19 cellular contexts compared by ENCODE assay signal in the genomic region with DNA sequence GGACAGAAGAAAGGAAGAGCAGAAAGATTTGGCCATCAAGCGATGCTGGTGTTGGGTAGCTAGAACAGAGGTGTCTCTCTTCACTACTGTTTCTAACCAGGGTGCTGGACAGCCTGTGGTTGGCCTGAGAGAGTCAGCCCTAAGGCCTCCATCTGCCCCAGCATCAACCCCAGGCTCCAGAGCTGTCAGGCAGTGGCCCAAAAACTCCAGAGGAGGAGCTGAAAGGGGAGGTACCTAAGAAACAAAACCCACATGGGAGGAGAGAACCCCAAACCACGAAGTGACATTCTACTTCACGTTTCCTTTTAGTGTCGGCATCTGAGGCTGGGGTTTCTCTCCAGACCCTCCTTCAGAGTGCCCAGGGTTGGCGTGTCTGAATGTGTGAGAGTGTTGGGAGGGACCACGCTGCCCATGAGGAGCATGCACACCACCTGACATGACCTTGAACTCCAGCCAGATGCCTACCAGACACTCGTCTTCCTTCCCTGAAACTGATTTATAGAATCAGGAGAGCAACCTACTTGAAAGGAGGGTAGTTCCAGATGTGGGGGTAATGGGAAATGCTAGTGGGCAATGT.
A peak's percentile ranks its signal among the peaks of the same experiment; 100 is the strongest.
DNase-seq lines count a peak whose midpoint lies in the region; ATAC-seq, FAIRE-seq and TF ChIP-seq lines count a peak whose summit lies in the region.
"Had no signal": no experiment of that assay in that cellular context is flagged by ENCODE, and none has a peak within 500 bp of the region (broad histone marks: within the 10 kb centered on the region; RNA-seq: fewer than 3 reads in every experiment).

No MANE protein-coding gene starts in this region.

- in situ Hi-C loops in K562 (cut with MboI): no loop called here

- H3K4me1 ChIP-seq in CD4-positive, alpha-beta memory T cell (ENCODE audit: insufficient read depth, low read length): peaks cover 6% of the 10 kb centered on the region
- H3K4me1 ChIP-seq in CD8-positive, alpha-beta memory T cell (ENCODE audit: insufficient read depth, low read length): peaks cover 8% of the 10 kb centered on the region
- H3K4me1 ChIP-seq in K562 (replicated peaks in 1 of 2; ENCODE audit: control insufficient read depth in 2 of 2, insufficient read depth in 2 of 2, low read length in 2 of 2): peaks cover 10 to 26% of the 10 kb centered on the region in 2 experiments

- no TSS peak for BruUV-seq in K562 (replicated peaks; lab: Mats Ljungman, UMichigan)

- CTCF ChIA-PET in CD4-positive, alpha-beta memory T cell (lab: Charles Lee; ENCODE audit: partially characterized antibody): no interaction called here
- CTCF ChIA-PET in CD8-positive, alpha-beta memory T cell (lab: Charles Lee): no interaction called here
- CTCF ChIA-PET in K562 (lab: Yijun Ruan, JAX; ENCODE audit: low intra/inter-chr PET ratio): no interaction called here

- peaks cover 8 to 20% (median 16%) of the 10 kb centered on the region in 4 donors for H3K4me1 Mint-ChIP-seq in CD4-positive, alpha-beta memory T cell
- peaks cover 19 to 34% (median 26%) of the 10 kb centered on the region in 3 donors for H3K4me1 Mint-ChIP-seq in CD8-positive, alpha-beta memory T cell
- H3K4me1 Mint-ChIP-seq in natural killer cell treated with Interleukin-12 subunit alpha and Interleukin-12 subunit beta and Interleukin-15 and Interleukin-18, amount 100 ng/mL, for 72 hours (ENCODE audit: low read depth in 2 of 2): peaks cover 39 to 54% of the 10 kb centered on the region in 2 donors

- ATAC-seq in K562: peak; percentile 38; the same call in 2 of the 3 replicates
- peak; percentile 46 to 50 for ATAC-seq in natural killer cell treated with Interleukin-12 subunit alpha and Interleukin-12 subunit beta and Interleukin-15 and Interleukin-18, amount 100 ng/mL, for 72 hours
- ATAC-seq in GM18867 (IDR thresholded peaks at IDR 0.05; ENCODE audit: unreplicated experiment): no peak
- ATAC-seq in HG02759 (IDR thresholded peaks at IDR 0.05; ENCODE audit: unreplicated experiment): no peak
- ATAC-seq in HG02642 (IDR thresholded peaks at IDR 0.05; ENCODE audit: poor library complexity, unreplicated experiment): no peak
- ATAC-seq: Panc1 had no signal

- H3K9me1 ChIP-seq in K562 (ENCODE audit: control insufficient read depth, insufficient read depth, low read length): no peaks in the 10 kb centered on the region

- peak overlapping the region in 4 of 7 donors; percentile 2 to 11 (median 6) for H3K27ac Mint-ChIP-seq in CD4-positive, alpha-beta memory T cell
- H3K27ac Mint-ChIP-seq in CD8-positive, alpha-beta memory T cell: peak overlapping the region in 5 of 8 donors; percentile 42 to 92 (median 72)
- peak overlapping the region in 1 of 2 donors; percentile 26 for H3K27ac Mint-ChIP-seq in natural killer cell treated with Interleukin-12 subunit alpha and Interleukin-12 subunit beta and Interleukin-15 and Interleukin-18, amount 100 ng/mL, for 72 hours

- no peaks in the 10 kb centered on the region for H3K36me3 ChIP-seq in CD4-positive, alpha-beta memory T cell (ENCODE audit: insufficient read depth, low read length)
- no peaks in the 10 kb centered on the region for H3K36me3 ChIP-seq in CD8-positive, alpha-beta memory T cell (ENCODE audit: insufficient read depth, low read length)
- no peaks in the 10 kb centered on the region for H3K36me3 ChIP-seq in K562 (ENCODE audit: control insufficient read depth, insufficient read depth, low read length)

- no peak for TF ChIP-seq EP300 in K562 (IDR thresholded peaks at IDR 0.05; ENCODE audit: low read length)

- DNase-seq in CD4-positive, alpha-beta memory T cell: no peak
- no peak for DNase-seq in CD8-positive, alpha-beta memory T cell
- no peak for DNase-seq in K562 (ENCODE audit: extremely low read depth in 1 of 4, low spot score in 3 of 4)
- DNase-seq in natural killer cell treated with Interleukin-12 subunit alpha and Interleukin-12 subunit beta and Interleukin-15 and Interleukin-18, amount 100 ng/mL, for 72 hours (ENCODE audit: low spot score): no peak
- DNase-seq: DMS 273 treated with DMSO at 0.1 percent for 48 hours, HCEC 1CT, MV-4-11, NCI-H1417 treated with DMSO at 0.1 percent for 48 hours, NCI-H2029, NCI-H2171 treated with DMSO at 0.1 percent for 48 hours, NCI-H510A, NCI-H82, SHP77 treated with DMSO at 0.1 percent for 48 hours had no signal

- no peak overlapping the region for H3K4me2 ChIP-seq in K562 (ENCODE audit: insufficient read depth, low read length)

- TF ChIP-seq CTCF in K562 (IDR thresholded peaks at IDR 0.05 in 2 of 3, conservative IDR thresholded peaks at IDR 0.05 in 1 of 3; ENCODE audit: insufficient read depth in 2 of 3, low read depth in 1 of 3, low read length in 3 of 3): no peak

- H4K20me1 ChIP-seq in K562 (replicated peaks; ENCODE audit: control insufficient read depth, insufficient read depth, low read length): no peaks in the 10 kb centered on the region

- H2AFZ ChIP-seq in K562 (ENCODE audit: low read depth, low read length): peak overlapping the region; percentile 46; the same call in 1 of the 2 replicates

- no peaks in the 10 kb centered on the region for H3K36me3 Mint-ChIP-seq in CD4-positive, alpha-beta memory T cell
- H3K36me3 Mint-ChIP-seq in CD8-positive, alpha-beta memory T cell: peaks cover 0 to 1% (median 0%) of the 10 kb centered on the region in 3 donors
- no peaks in the 10 kb centered on the region for H3K36me3 Mint-ChIP-seq in natural killer cell treated with Interleukin-12 subunit alpha and Interleukin-12 subunit beta and Interleukin-15 and Interleukin-18, amount 100 ng/mL, for 72 hours
- H3K36me3 Mint-ChIP-seq: IgD-negative memory B cell had no signal

- H3K27me3 Mint-ChIP-seq in CD4-positive, alpha-beta memory T cell: no peaks in the 10 kb centered on the region
- peaks cover 0 to 3% of the 10 kb centered on the region in 2 donors for H3K27me3 Mint-ChIP-seq in CD8-positive, alpha-beta memory T cell
- H3K27me3 Mint-ChIP-seq in natural killer cell treated with Interleukin-12 subunit alpha and Interleukin-12 subunit beta and Interleukin-15 and Interleukin-18, amount 100 ng/mL, for 72 hours: no peaks in the 10 kb centered on the region

- no peak overlapping the region for H3K27ac ChIP-seq in CD4-positive, alpha-beta memory T cell (ENCODE audit: low read depth, low read length)
- no peak overlapping the region for H3K27ac ChIP-seq in CD8-positive, alpha-beta memory T cell (ENCODE audit: low read depth, low read length)
- no peak overlapping the region for H3K27ac ChIP-seq in K562 (ENCODE audit: extremely low read depth, low read depth, low read length)

- H3K4me3 ChIP-seq in CD4-positive, alpha-beta memory T cell (ENCODE audit: low read length in 2 of 2): no peak overlapping the region
- no peak overlapping the region for H3K4me3 ChIP-seq in CD8-positive, alpha-beta memory T cell (ENCODE audit: low read length)
- H3K4me3 ChIP-seq in K562: no peak overlapping the region

- no peak overlapping the region for H3K9ac ChIP-seq in K562 (ENCODE audit: insufficient read depth in 1 of 2, low read depth in 2 of 2, low read length in 2 of 2)

- WGBS in K562 (ENCODE audit: insufficient coverage, low coverage, missing lambda C conversion rate): 58% methylated on average over 7 of the region's 7 CpGs

- no peaks in the 10 kb centered on the region for H3K9me3 ChIP-seq in CD4-positive, alpha-beta memory T cell (ENCODE audit: control insufficient read depth in 1 of 2, low read length in 2 of 2)
- H3K9me3 ChIP-seq in CD8-positive, alpha-beta memory T cell (ENCODE audit: low read length): no peaks in the 10 kb centered on the region
- H3K9me3 ChIP-seq in K562 (replicated peaks; ENCODE audit: control insufficient read depth, insufficient read depth, low read depth, low read length): no peaks in the 10 kb centered on the region

- no peak for TF ChIP-seq POLR2A in K562 (conservative IDR thresholded peaks at IDR 0.05)

- POLR2A ChIA-PET in CD4-positive, alpha-beta memory T cell (lab: Charles Lee; ENCODE audit: partially characterized antibody): no interaction called here
- POLR2A ChIA-PET in CD8-positive, alpha-beta memory T cell (lab: Charles Lee): interaction anchor here (0.5 kb wide), 1 partner anchor 354 kb away, joined by 3 read pairs; no protein-coding TSS in a partner anchor
- POLR2A ChIA-PET in K562 (lab: Yijun Ruan, JAX): interaction anchor here (2.2 kb wide), 1 partner anchor 10 kb away, joined by 7 read pairs; no protein-coding TSS in a partner anchor

- intact Hi-C loops in CD4-positive, alpha-beta memory T cell (cut with micrococcal nuclease): no loop called here
- intact Hi-C loops in K562 (cut with micrococcal nuclease): no loop called here

- no peaks in the 10 kb centered on the region for H3K9me3 Mint-ChIP-seq in CD4-positive, alpha-beta memory T cell
- no peaks in the 10 kb centered on the region for H3K9me3 Mint-ChIP-seq in CD8-positive, alpha-beta memory T cell
- H3K9me3 Mint-ChIP-seq in natural killer cell treated with Interleukin-12 subunit alpha and Interleukin-12 subunit beta and Interleukin-15 and Interleukin-18, amount 100 ng/mL, for 72 hours: no peaks in the 10 kb centered on the region
- H3K9me3 Mint-ChIP-seq: IgD-negative memory B cell had no signal

- TF ChIP-seq RAD21 in K562 (CRISPR knock-in tag; conservative IDR thresholded peaks at IDR 0.05 in 1 of 2, IDR thresholded peaks at IDR 0.05 in 1 of 2): no peak

- H3K4me3 Mint-ChIP-seq in CD4-positive, alpha-beta memory T cell: no peak overlapping the region
- H3K4me3 Mint-ChIP-seq in CD8-positive, alpha-beta memory T cell: peak overlapping the region in 1 of 7 donors; percentile 18
- H3K4me3 Mint-ChIP-seq in natural killer cell treated with Interleukin-12 subunit alpha and Interleukin-12 subunit beta and Interleukin-15 and Interleukin-18, amount 100 ng/mL, for 72 hours: peak overlapping the region; percentile 6

- no peaks in the 10 kb centered on the region for H3K79me2 ChIP-seq in K562 (ENCODE audit: control insufficient read depth, insufficient read depth, low read length)

- peak; percentile 49 for FAIRE-seq in K562 (lab: Jason Lieb, UNC)
- FAIRE-seq: GM18507 had no signal

- no peaks in the 10 kb centered on the region for H3K27me3 ChIP-seq in CD4-positive, alpha-beta memory T cell (ENCODE audit: insufficient read depth, low read length)
- no peaks in the 10 kb centered on the region for H3K27me3 ChIP-seq in CD8-positive, alpha-beta memory T cell (ENCODE audit: insufficient read depth, low read length, poor library complexity, severe bottlenecking)
- no peaks in the 10 kb centered on the region for H3K27me3 ChIP-seq in K562 (ENCODE audit: control insufficient read depth in 2 of 2, insufficient read depth in 2 of 2, low read length in 2 of 2)

TF ChIP-seq in K562, 482 proteins besides CTCF, POLR2A, EP300 and RAD21 (continues in another document):
- no peak for TF ChIP-seq ZNF586 (CRISPR knock-in tag; conservative IDR thresholded peaks at IDR 0.05)
- TF ChIP-seq XRCC3 (IDR thresholded peaks at IDR 0.05): no peak
- TF ChIP-seq ATF7 (IDR thresholded peaks at IDR 0.05): no peak
- TF ChIP-seq ZC3H4 (CRISPR knock-in tag; IDR thresholded peaks at IDR 0.05; ENCODE audit: borderline replicate concordance): no peak
- no peak for TF ChIP-seq STAT5A (IDR thresholded peaks at IDR 0.05; ENCODE audit: borderline replicate concordance, low read length)

Comparison
In these comparisons a context has a peak if more than half of its experiments do, and no peak if none do; other contexts are left out.
1. ATAC-seq: peak in K562 (single experiment) and natural killer cell treated with Interleukin-12 subunit alpha and Interleukin-12 subunit beta and Interleukin-15 and Interleukin-18, amount 100 ng/mL, for 72 hours (2 of 2); none in GM18867 (single experiment), HG02759 (single experiment) and HG02642 (single experiment).